ENCODE assay signal across 12 cellular contexts in genomic region chr12:125218952-125219351, GRCh38. TPM values are rescaled to one million over a fixed set of nuclear protein-coding genes. Genes with fewer than 3 reads are reported as not detected.
"Had no signal": no experiment of that assay in that cellular context is flagged by ENCODE, and none has a peak within 500 bp of the region (broad histone marks: within the 10 kb centered on the region; RNA-seq: fewer than 3 reads in every experiment).

No MANE protein-coding gene starts in this region.

- H3K9me3 ChIP-seq: colonic mucosa, upper lobe of right lung had no signal

- H3K27ac ChIP-seq: colonic mucosa, upper lobe of right lung, WERI-Rb-1 had no signal

- H3K4me3 ChIP-seq: colonic mucosa, upper lobe of right lung had no signal

- DNase-seq: activated CD4-positive, alpha-beta T cell treated with anti-CD3 and anti-CD28 coated beads for 36 hours; activated naive CD4-positive, alpha-beta T cell treated with Interleukin-2 at 50 U/mL for 16 hours; colonic mucosa; hippocampal formation; kidney glomerular epithelial cell; stimulated activated CD4-positive, alpha-beta T cell treated with anti-CD3 and anti-CD28 coated beads, Interleukin-4, amount 100 ng/mL, for 1 hour; stimulated activated CD8-positive, alpha-beta memory T cell treated with anti-CD3 and anti-CD28 coated beads, Interleukin-4, amount 100 ng/mL, for 48 hours; stimulated activated naive CD8-positive, alpha-beta T cell treated with anti-CD3 and anti-CD28 coated beads, Interleukin-15, Interleukin-2, amounts not matched to agents 100 U/mL and 50 U/mL, for 24 hours; T1000; upper lobe of right lung; WERI-Rb-1 had no signal

- H3K36me3 ChIP-seq: colonic mucosa, upper lobe of right lung, WERI-Rb-1 had no signal

- ATAC-seq: activated CD4-positive, alpha-beta T cell treated with anti-CD3 and anti-CD28 coated beads for 36 hours; stimulated activated naive CD8-positive, alpha-beta T cell treated with anti-CD3 and anti-CD28 coated beads, Interleukin-15, Interleukin-2, amounts not matched to agents 100 U/mL and 50 U/mL, for 24 hours; upper lobe of right lung had no signal

- H3K27me3 ChIP-seq: colonic mucosa had no signal

- H3K4me1 ChIP-seq: colonic mucosa, upper lobe of right lung had no signal

RNA-seq across cellular contexts. Expression of gene TMEM132B, which starts 32.8 kb away (rescaled TPM):
- total RNA-seq: activated CD4-positive, alpha-beta T cell treated with anti-CD3 and anti-CD28 coated beads for 36 hours; activated T-helper 1 cell treated with anti-CD3 and anti-CD28 coated beads, Interleukin-12 subunit alpha, Interleukin-12 subunit beta, Interleukin-2, Interleukin-4 antibody, amounts not matched to agents 30 ng/mL and 10 ng/mL and 1 ng/mL, durations not matched to agents 14 hours and 24 hours and 36 hours had no signal
